8 cellular contexts compared by ENCODE assay signal in genomic region chr12:12358528-12358927, GRCh38. TPM values are rescaled to one million over a fixed set of nuclear protein-coding genes. Genes with fewer than 3 reads are reported as not detected.
A peak's percentile ranks its signal among the peaks of the same experiment; 100 is the strongest.
DNase-seq lines count a peak whose midpoint lies in the region; ATAC-seq and TF ChIP-seq lines count a peak whose summit lies in the region.

No MANE protein-coding gene starts in this region.

- H3K27me3 ChIP-seq in BLaER1, result no peaks in the 10 kb centered on the region
- H3K27me3 ChIP-seq in Karpas-422 (ENCODE audit: low read length), result no peaks in the 10 kb centered on the region

- H3K4me3 ChIP-seq in BLaER1 (peak overlapping the region; percentile 86), Karpas-422 (ENCODE audit: low read length) (peak overlapping the region; percentile 88)

- no peaks in the 10 kb centered on the region for H3K36me3 Mint-ChIP-seq in neural crest cell (ENCODE audit: low read depth)

- H3K4me2 ChIP-seq in BLaER1 (peak overlapping the region; percentile 90), Karpas-422 (ENCODE audit: low read depth, low read length, poor library complexity, severe bottlenecking) (peak overlapping the region; percentile 86)

- H3K4me3 Mint-ChIP-seq in neural crest cell, result peak overlapping the region; percentile 93

- H3K36me3 ChIP-seq in BLaER1 (peaks cover 7% of the 10 kb centered on the region), Karpas-422 (ENCODE audit: insufficient read depth, low read length) (no peaks in the 10 kb centered on the region)

- H4K20me1 ChIP-seq in BLaER1, result no peaks in the 10 kb centered on the region
- H4K20me1 ChIP-seq in Karpas-422 (ENCODE audit: insufficient read depth, low read depth, low read length), result no peaks in the 10 kb centered on the region; the same call in 1 of the 2 replicates

- no peaks in the 10 kb centered on the region for H3K9me3 Mint-ChIP-seq in neural crest cell

- H3K27me3 Mint-ChIP-seq in neural crest cell (ENCODE audit: low read depth), result no peaks in the 10 kb centered on the region

- H3K27ac Mint-ChIP-seq in neural crest cell (ENCODE audit: unreplicated experiment), result no peak overlapping the region

- ATAC-seq in HG02870 (IDR thresholded peaks at IDR 0.05; ENCODE audit: unreplicated experiment), result no peak

- H3K9ac ChIP-seq in BLaER1 (0 out of 2 replicates have a peak overlapping the region, but pooled peaks have one; percentile 94), Karpas-422 (ENCODE audit: low read length) (peak overlapping the region; percentile 92)

- H2AFZ ChIP-seq in Karpas-422 (ENCODE audit: low read length), result no peak overlapping the region

- peaks cover 24% of the 10 kb centered on the region for H3K4me1 Mint-ChIP-seq in neural crest cell

- H3K27ac ChIP-seq in BLaER1, result peak overlapping the region; percentile 97; the same call in 1 of the 2 replicates
- peak overlapping the region; percentile 82 for H3K27ac ChIP-seq in Karpas-422 (ENCODE audit: low read length)
- H3K27ac ChIP-seq in cingulate gyrus (ENCODE audit: low read depth, low read length), result peak overlapping the region; percentile 98

- TF ChIP-seq CTCF in neural crest cell (conservative IDR thresholded peaks at IDR 0.05), result no peak

- H3K9me3 ChIP-seq in BLaER1, result no peaks in the 10 kb centered on the region
- H3K9me3 ChIP-seq in Karpas-422 (ENCODE audit: low read length), result no peaks in the 10 kb centered on the region

- DNase-seq in Karpas-422, result peak; percentile 69
- DNase-seq in neural crest cell (ENCODE audit: low read depth, low spot score), result no peak
- no peak for DNase-seq in DMS53 (lab: John Stamatoyannopoulos, UW)
- DNase-seq in NK-92 treated with Interleukin-12 subunit alpha and Interleukin-12 subunit beta, amount 100 ng/mL, for 24 hours (lab: John Stamatoyannopoulos, UW), result no peak
- no peak for DNase-seq in stimulated activated CD8-positive, alpha-beta memory T cell treated with anti-CD3 and anti-CD28 coated beads, Interleukin-4, amount 100 ng/mL, for 48 hours

- H3K4me1 ChIP-seq in BLaER1, result peaks cover 33% of the 10 kb centered on the region
- H3K4me1 ChIP-seq in Karpas-422 (ENCODE audit: low read length), result peaks cover 20% of the 10 kb centered on the region

- no peaks in the 10 kb centered on the region for H3K9me2 ChIP-seq in Karpas-422 (replicated peaks; ENCODE audit: insufficient read depth, low read length)

- peaks cover 13% of the 10 kb centered on the region; the same call in 1 of the 2 replicates for H3K79me2 ChIP-seq in Karpas-422 (ENCODE audit: low read length)

RNA-seq across cellular contexts. Expression of gene BORCS5, which starts 1.6 kb away (rescaled TPM):
- 6.4 and 10.0 TPM in 2 replicates for total RNA-seq in Karpas-422 (2014; rRNA removed; shearing (Covaris generic); ENCODE audit: low replicate concordance)
- 13.7 and 15.0 TPM in 2 replicates for total RNA-seq in neural crest cell

RNA-seq across cellular contexts. Expression of gene MANSC1, which starts 8.5 kb away (rescaled TPM):
- total RNA-seq in Karpas-422 (2014; rRNA removed; shearing (Covaris generic); ENCODE audit: low replicate concordance), result not detected in 2 replicates
- total RNA-seq in neural crest cell, result 5.5 and 5.6 TPM in 2 replicates
